ENCODE assay signal across 24 cellular contexts in the genomic region with DNA sequence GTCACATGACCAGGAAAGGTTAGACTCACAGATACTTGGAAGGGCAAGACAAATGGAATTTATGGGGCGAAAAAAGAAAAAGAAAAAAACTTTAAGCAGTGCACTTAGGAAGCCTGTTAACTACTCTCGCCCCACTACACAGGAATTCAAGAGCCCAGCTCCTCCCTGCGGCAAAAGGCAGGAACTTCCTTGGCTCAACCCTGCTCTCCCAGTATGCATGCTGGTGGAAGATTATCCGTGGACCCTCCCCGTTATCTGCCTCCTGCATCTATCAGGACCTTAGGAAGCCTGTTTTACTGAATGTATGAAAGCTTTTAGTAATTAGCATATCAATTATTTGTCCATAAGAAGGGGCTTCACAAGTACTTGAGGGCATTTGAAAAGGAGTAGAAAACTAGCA. TPM values are rescaled to one million over a fixed set of nuclear protein-coding genes. Genes with fewer than 3 reads are reported as not detected.
A peak's percentile ranks its signal among the peaks of the same experiment; 100 is the strongest.
DNase-seq lines count a peak whose midpoint lies in the region; ATAC-seq, FAIRE-seq and TF ChIP-seq lines count a peak whose summit lies in the region.
"Had no signal": no experiment of that assay in that cellular context is flagged by ENCODE, and none has a peak within 500 bp of the region (broad histone marks: within the 10 kb centered on the region; RNA-seq: fewer than 3 reads in every experiment).

No MANE protein-coding gene starts in this region.

- H3K9me3 ChIP-seq in H1 (ENCODE audit: insufficient read depth in 2 of 2, low read depth in 1 of 2, low read length in 1 of 2) (no peaks in the 10 kb centered on the region), smooth muscle cell (replicated peaks; ENCODE audit: low read depth) (no peaks in the 10 kb centered on the region)
- H3K9me3 ChIP-seq: heart right ventricle, right lobe of liver, suprapubic skin had no signal

- H4K91ac ChIP-seq in H1 (replicated peaks; ENCODE audit: insufficient read length, low read length) = no peak overlapping the region

- H3K27ac Mint-ChIP-seq in stimulated activated effector memory CD8-positive, alpha-beta T cell treated with anti-CD3 and anti-CD28 coated beads, Interleukin-12 subunit alpha, Interleukin-12 subunit beta, amount 100 ng/mL, for 72 hours = no peak overlapping the region
- H3K27ac Mint-ChIP-seq: CD4-positive, alpha-beta T cell; naive thymus-derived CD4-positive, alpha-beta T cell; T-cell had no signal

- H2AFZ ChIP-seq in H1 (ENCODE audit: low read length) (no peak overlapping the region), smooth muscle cell (ENCODE audit: low read depth) (no peak overlapping the region)

- no peak for TF ChIP-seq POLR2A in H1 (IDR thresholded peaks at IDR 0.05; ENCODE audit: control extremely low read depth in 1 of 2, low read depth in 2 of 2, low read length in 2 of 2)

- no peak for FAIRE-seq in H1 (lab: Jason Lieb, UNC)
- FAIRE-seq: HTR-8/SVneo had no signal

- H3K27ac ChIP-seq in H1 (ENCODE audit: low read depth, low read length) = no peak overlapping the region
- no peak overlapping the region for H3K27ac ChIP-seq in smooth muscle cell (ENCODE audit: low read depth)
- H3K27ac ChIP-seq: 22Rv1, epithelial cell of prostate, heart right ventricle, right lobe of liver, suprapubic skin, VCaP had no signal

- H4K20me1 ChIP-seq in H1 (replicated peaks in 1 of 2; ENCODE audit: control insufficient read depth in 1 of 2, insufficient read depth in 2 of 2, low read length in 2 of 2) (no peaks in the 10 kb centered on the region), smooth muscle cell (ENCODE audit: low read depth) (no peaks in the 10 kb centered on the region)

- H3K23ac ChIP-seq in H1 (ENCODE audit: insufficient read length) = no peak overlapping the region

- no peak overlapping the region for H3K4me3 Mint-ChIP-seq in stimulated activated effector memory CD8-positive, alpha-beta T cell treated with anti-CD3 and anti-CD28 coated beads, Interleukin-12 subunit alpha, Interleukin-12 subunit beta, amount 100 ng/mL, for 72 hours
- H3K4me3 Mint-ChIP-seq: CD4-positive, alpha-beta T cell; naive thymus-derived CD4-positive, alpha-beta T cell; T-cell had no signal

- no peaks in the 10 kb centered on the region for H3K4me1 Mint-ChIP-seq in stimulated activated effector memory CD8-positive, alpha-beta T cell treated with anti-CD3 and anti-CD28 coated beads, Interleukin-12 subunit alpha, Interleukin-12 subunit beta, amount 100 ng/mL, for 72 hours
- H3K4me1 Mint-ChIP-seq: naive thymus-derived CD4-positive, alpha-beta T cell; T-cell had no signal

- H3K9ac ChIP-seq in H1 (replicated peaks in 1 of 4; ENCODE audit: extremely low read depth in 1 of 4, low read depth in 3 of 4, low read length in 3 of 4) (no peak overlapping the region), smooth muscle cell (ENCODE audit: low read depth) (no peak overlapping the region)

- no peak overlapping the region for H2BK12ac ChIP-seq in H1 (ENCODE audit: low read depth, low read length)

- peaks cover 0 to 13% (median 5%) of the 10 kb centered on the region in 4 experiments; a peak in 4 of 7 replicates for H3K4me1 ChIP-seq in H1 (replicated peaks in 1 of 4; ENCODE audit: control insufficient read depth in 3 of 4, insufficient read depth in 4 of 4, low read length in 3 of 4)
- H3K4me1 ChIP-seq in smooth muscle cell (ENCODE audit: low read depth) = no peaks in the 10 kb centered on the region
- H3K4me1 ChIP-seq: right lobe of liver had no signal

- no peak overlapping the region for H3K14ac ChIP-seq in H1 (ENCODE audit: insufficient read length)

- no peak overlapping the region for H2BK20ac ChIP-seq in H1 (ENCODE audit: low read length)

- no peak overlapping the region for H3K4ac ChIP-seq in H1 (replicated peaks; ENCODE audit: insufficient read length, low read depth, low read length)

- H4K8ac ChIP-seq in H1 (ENCODE audit: extremely low read depth, insufficient read depth, low read length) = no peak overlapping the region

- peak overlapping the region; percentile 66 for H2BK120ac ChIP-seq in H1 (replicated peaks; ENCODE audit: low read depth, low read length)

- CTCF ChIA-PET in H1 (lab: Charles Lee; ENCODE audit: partially characterized antibody) = interaction anchor here (0.6 to 1.1 kb wide), 3 partner anchors 67 to 121 kb away, joined by 3 read pairs; no protein-coding TSS in a partner anchor

- H3K79me2 ChIP-seq in H1 (ENCODE audit: control insufficient read depth in 1 of 2, insufficient read depth in 2 of 2, low read length in 2 of 2) (no peaks in the 10 kb centered on the region), smooth muscle cell (ENCODE audit: low read depth) (no peaks in the 10 kb centered on the region)

- no peaks in the 10 kb centered on the region for H3F3A ChIP-seq in smooth muscle cell (ENCODE audit: low read depth)

- 23% methylated on average over 5 of the region's 5 CpGs; no CpG with 5 or more reads in 1 of the 2 experiments for WGBS in H1 (ENCODE audit: extremely low coverage in 1 of 2, insufficient coverage in 1 of 2, insufficient read length in 1 of 2, insufficient replicate concordance in 2 of 2, low coverage in 1 of 2, low lambda C conversion rate in 2 of 2, missing lambda C conversion rate in 1 of 2), 2 experiments
- 16% methylated on average over 5 of the region's 5 CpGs for WGBS in smooth muscle cell (ENCODE audit: low lambda C conversion rate)

- POLR2A ChIA-PET in H1 (lab: Charles Lee; ENCODE audit: partially characterized antibody) = no interaction called here

- TF ChIP-seq CTCF in H1 (IDR thresholded peaks at IDR 0.05; ENCODE audit: control extremely low read depth in 1 of 3, insufficient read depth in 1 of 3, low read depth in 1 of 3, low read length in 3 of 3) (peak; percentile 38 to 48 (median 48)), smooth muscle cell (IDR thresholded peaks at IDR 0.05; ENCODE audit: borderline replicate concordance, insufficient read depth, poor library complexity, severe bottlenecking) (peak; percentile 42)

- H3K9me3 Mint-ChIP-seq in stimulated activated effector memory CD8-positive, alpha-beta T cell treated with anti-CD3 and anti-CD28 coated beads, Interleukin-12 subunit alpha, Interleukin-12 subunit beta, amount 100 ng/mL, for 72 hours = no peaks in the 10 kb centered on the region
- H3K9me3 Mint-ChIP-seq: CD4-positive, alpha-beta T cell; naive thymus-derived CD4-positive, alpha-beta T cell; T-cell had no signal

- no peak overlapping the region for H3K18ac ChIP-seq in H1 (ENCODE audit: extremely low read depth, low read length)

- no peaks in the 10 kb centered on the region for H3K79me1 ChIP-seq in H1 (ENCODE audit: low read depth, low read length)

- no peak overlapping the region for H2BK5ac ChIP-seq in H1 (ENCODE audit: low read depth, low read length)

- 0 out of 4 replicates have a peak overlapping the region, but pooled peaks of 1 of the 2 experiments have one; percentile 31 for H3K4me2 ChIP-seq in H1 (ENCODE audit: insufficient read depth in 1 of 2, low read depth in 2 of 2, low read length in 2 of 2)
- no peak overlapping the region for H3K4me2 ChIP-seq in smooth muscle cell

- DNase-seq in NCI-H1417 (lab: John Stamatoyannopoulos, UW) = peak in 2 of 3 experiments; percentile 30 to 61
- DNase-seq in NCI-H1417 treated with DMSO at 0.1 percent for 48 hours (lab: John Stamatoyannopoulos, UW) = no peak
- peak in 1 of 2 experiments; percentile 23 for DNase-seq in H1 (ENCODE audit: low read depth in 1 of 2, low spot score in 2 of 2)
- DNase-seq in kidney tubule cell (ENCODE audit: low spot score) = peak; percentile 39
- no peak for DNase-seq in smooth muscle cell (lab: John Stamatoyannopoulos, UW; ENCODE audit: unreplicated experiment)
- no peak for DNase-seq in stimulated activated effector memory CD8-positive, alpha-beta T cell treated with anti-CD3 and anti-CD28 coated beads, Interleukin-12 subunit alpha, Interleukin-12 subunit beta, amount 100 ng/mL, for 72 hours (ENCODE audit: low spot score in 2 of 2)
- DNase-seq in NCI-H2196 (lab: John Stamatoyannopoulos, UW; ENCODE audit: unreplicated experiment) = no peak
- no peak for DNase-seq in RKO (ENCODE audit: low spot score)
- DNase-seq: activated CD8-positive, alpha-beta memory T cell treated with anti-CD3 and anti-CD28 coated beads for 24 hours; CD4-positive, alpha-beta T cell; GOT3; naive thymus-derived CD4-positive, alpha-beta T cell; NCI-H1930; NCI-H526; right lobe of liver; T-cell had no signal

- H3K23me2 ChIP-seq in H1 (ENCODE audit: low read depth, low read length) = no peaks in the 10 kb centered on the region

- H3K36me3 Mint-ChIP-seq in stimulated activated effector memory CD8-positive, alpha-beta T cell treated with anti-CD3 and anti-CD28 coated beads, Interleukin-12 subunit alpha, Interleukin-12 subunit beta, amount 100 ng/mL, for 72 hours = no peaks in the 10 kb centered on the region
- H3K36me3 Mint-ChIP-seq: naive thymus-derived CD4-positive, alpha-beta T cell; T-cell had no signal

- H3K4me3 ChIP-seq in H1 (ENCODE audit: extremely low read depth in 1 of 4, insufficient read depth in 2 of 4, low read depth in 3 of 4, low read length in 4 of 4) (no peak overlapping the region), smooth muscle cell (no peak overlapping the region)
- H3K4me3 ChIP-seq: heart right ventricle, lung, right lobe of liver, suprapubic skin had no signal

- TF ChIP-seq RAD21 in H1 (IDR thresholded peaks at IDR 0.05 in 1 of 2, conservative IDR thresholded peaks at IDR 0.05 in 1 of 2; ENCODE audit: low read depth in 2 of 2, low read length in 2 of 2) = peak; percentile 44 to 64; a peak in 3 of 4 replicates

- H3K56ac ChIP-seq in H1 (replicated peaks; ENCODE audit: insufficient read length, low read depth, low read length) = no peak overlapping the region

- no peak for TF ChIP-seq EP300 in H1 (IDR thresholded peaks at IDR 0.05; ENCODE audit: borderline replicate concordance in 1 of 2, low read depth in 2 of 2, low read length in 2 of 2)

- no peak overlapping the region for H2AK5ac ChIP-seq in H1 (ENCODE audit: low read depth, low read length)

- H4K5ac ChIP-seq in H1 (ENCODE audit: insufficient read length, low read depth, low read length) = no peak overlapping the region

- no peak for ATAC-seq in stimulated activated effector memory CD8-positive, alpha-beta T cell treated with anti-CD3 and anti-CD28 coated beads, Interleukin-12 subunit alpha, Interleukin-12 subunit beta, amount 100 ng/mL, for 72 hours
- ATAC-seq: naive thymus-derived CD4-positive, alpha-beta T cell; right lobe of liver; T-cell had no signal

- no peaks in the 10 kb centered on the region for H3K27me3 ChIP-seq in H1 (replicated peaks in 1 of 4; ENCODE audit: control insufficient read depth in 3 of 4, extremely low read depth in 1 of 4, insufficient read depth in 3 of 4, low read length in 3 of 4)
- H3K27me3 ChIP-seq in smooth muscle cell (ENCODE audit: low read depth) = no peaks in the 10 kb centered on the region
- H3K27me3 ChIP-seq: right lobe of liver, suprapubic skin had no signal

- no peak overlapping the region for H2BK15ac ChIP-seq in H1 (ENCODE audit: low read length)

- H3K36me3 ChIP-seq in H1 (ENCODE audit: control insufficient read depth in 2 of 4, insufficient read depth in 4 of 4, low read length in 3 of 4) (no peaks in the 10 kb centered on the region), smooth muscle cell (ENCODE audit: low read depth) (no peaks in the 10 kb centered on the region)
- H3K36me3 ChIP-seq: heart right ventricle, right lobe of liver, suprapubic skin had no signal

RNA-seq across cellular contexts. Expression of gene RPA4, which starts 40.1 kb away (rescaled TPM):
- total RNA-seq in H1 (2021; fragmentation: NEBNext Ultra II Directional; extraction: Animal tissue kit (Norgen Biotek cat#: 25700)) = 0.24 and 0.34 TPM in 2 replicates
- polyA plus RNA-seq in H1 (2011; rRNA removed) = 0.05 and 0.17 TPM in 2 replicates
- polyA plus RNA-seq in H1 (2011; cell fraction: cytosol; rRNA removed) = 0.08 TPM
- polyA plus RNA-seq in H1 (2011; cell fraction: nucleus; rRNA removed) = 0.47 TPM
- 0.11 TPM in 1 of 4 replicates, not detected in the others for polyA plus RNA-seq in H1 (2012, experiment 1 of 2)
- polyA plus RNA-seq in H1 (2012, experiment 2 of 2) = not detected
- 0.16 TPM for polyA plus RNA-seq in H1 (2013, experiment 1 of 2)
- 0.15 TPM for polyA plus RNA-seq in H1 (2013, experiment 2 of 2)
- polyA minus RNA-seq in H1 (2011; rRNA and poly(A)+ RNA removed) = 2.4 and 3.6 TPM in 2 replicates
- polyA minus RNA-seq in H1 (2011; cell fraction: cytosol; rRNA and poly(A)+ RNA removed) = not detected
- polyA minus RNA-seq in H1 (2011; cell fraction: nucleus; rRNA and poly(A)+ RNA removed) = 6.4 TPM
- 0.09 and 0.67 TPM in 2 replicates for total RNA-seq in smooth muscle cell
- polyA plus RNA-seq in smooth muscle cell = 0.16 and 1.3 TPM in 2 replicates
- total RNA-seq: RPMI7951 had no signal

Comparison
In these comparisons a context has a peak if more than half of its experiments do, and no peak if none do; other contexts are left out.
1. DNase-seq: peak in NCI-H1417 (2 of 3) and kidney tubule cell (single experiment); none in NCI-H1417 treated with DMSO at 0.1 percent for 48 hours (single experiment), smooth muscle cell (single experiment), stimulated activated effector memory CD8-positive, alpha-beta T cell treated with anti-CD3 and anti-CD28 coated beads, Interleukin-12 subunit alpha, Interleukin-12 subunit beta, amount 100 ng/mL, for 72 hours (0 of 2), NCI-H2196 (single experiment) and RKO (single experiment).